In genomic region chr13:101746513-101746912, GRCh38 we compare ENCODE assay signal across 23 cellular contexts.
DNase-seq lines count a peak whose midpoint lies in the region; ATAC-seq, FAIRE-seq and TF ChIP-seq lines count a peak whose summit lies in the region.
"Had no signal": no experiment of that assay in that cellular context is flagged by ENCODE, and none has a peak within 500 bp of the region (broad histone marks: within the 10 kb centered on the region; RNA-seq: fewer than 3 reads in every experiment).

No MANE protein-coding gene starts in this region.

- ATAC-seq in HepG2 (no peak), GM12878 (peak; percentile 46), left lobe of liver (peak; percentile 45), pancreas (peak in 3 of 4 donors; percentile 29 to 66 (median 48)), GM21825 (IDR thresholded peaks at IDR 0.05; ENCODE audit: unreplicated experiment) (no peak)
- ATAC-seq: CD8-positive, alpha-beta T cell had no signal

- H4K20me1 ChIP-seq in HepG2 (ENCODE audit: insufficient read depth, low read length) (no peaks in the 10 kb centered on the region), GM12878 (ENCODE audit: control insufficient read depth, insufficient read depth) (no peaks in the 10 kb centered on the region)
- H4K20me1 ChIP-seq: BLaER1 had no signal

- no peak overlapping the region for H3K4me3 ChIP-seq in liver (ENCODE audit: low read depth in 1 of 3, low read length in 3 of 3)
- no peak overlapping the region for H3K4me3 ChIP-seq in HepG2 (replicated peaks in 1 of 3; ENCODE audit: insufficient read depth in 1 of 3, low read depth in 2 of 3, low read length in 3 of 3)
- no peak overlapping the region for H3K4me3 ChIP-seq in GM12878
- no peak overlapping the region for H3K4me3 ChIP-seq in pancreas
- H3K4me3 ChIP-seq: BLaER1 had no signal

- TF ChIP-seq POLR2A in HepG2 (IDR thresholded peaks at IDR 0.05; ENCODE audit: insufficient read depth in 1 of 2, low read depth in 2 of 2, low read length in 2 of 2) (no peak), GM12878 (IDR thresholded peaks at IDR 0.05; ENCODE audit: low read depth, low read length) (no peak)

- in situ Hi-C loops in HepG2 (cut with HindIII; ENCODE audit: extremely low pct_ligation_motif_present, low pct_unique_long_range_greater_than_20kb) (no loop called here), GM12878 (cut with MboI) (no loop called here)

- no peak overlapping the region for H3K9ac ChIP-seq in liver (ENCODE audit: low read depth in 1 of 2, low read length in 2 of 2)
- H3K9ac ChIP-seq in HepG2 (ENCODE audit: insufficient read depth, low read depth, low read length), result no peak overlapping the region
- H3K9ac ChIP-seq in GM12878 (ENCODE audit: control insufficient read depth, insufficient read depth, low read length), result no peak overlapping the region
- H3K9ac ChIP-seq: BLaER1 had no signal

- H3K27me3 ChIP-seq in liver (ENCODE audit: control insufficient read depth in 4 of 4, insufficient read depth in 4 of 4, low read length in 3 of 4) (no peaks in the 10 kb centered on the region), HepG2 (ENCODE audit: control insufficient read depth in 1 of 2, insufficient read depth in 2 of 2, low read length in 2 of 2) (no peaks in the 10 kb centered on the region), GM12878 (replicated peaks in 1 of 2; ENCODE audit: control insufficient read depth in 2 of 2, insufficient read depth in 2 of 2, low read length in 1 of 2) (peaks cover 0 to 3% of the 10 kb centered on the region in 2 experiments; a peak in 1 of 4 replicates), pancreas (no peaks in the 10 kb centered on the region)
- H3K27me3 ChIP-seq: BE2C, BLaER1 had no signal

- no peaks in the 10 kb centered on the region for H3K9me3 ChIP-seq in liver (ENCODE audit: control insufficient read depth in 4 of 4, low read length in 3 of 4)
- H3K9me3 ChIP-seq in HepG2 (ENCODE audit: low read length), result no peaks in the 10 kb centered on the region
- no peaks in the 10 kb centered on the region for H3K9me3 ChIP-seq in GM12878 (replicated peaks; ENCODE audit: control insufficient read depth, insufficient read depth, low read length)
- H3K9me3 ChIP-seq in pancreas, result no peaks in the 10 kb centered on the region
- H3K9me3 ChIP-seq: BE2C, BLaER1, Caco-2 had no signal

- no peak for TF ChIP-seq CTCF in liver (IDR thresholded peaks at IDR 0.05; ENCODE audit: low read depth, low read length, missing input control)
- TF ChIP-seq CTCF in HepG2 (CRISPR knock-in tag; IDR thresholded peaks at IDR 0.05), result no peak
- TF ChIP-seq CTCF in GM12878 (IDR thresholded peaks at IDR 0.05 in 2 of 3, conservative IDR thresholded peaks at IDR 0.05 in 1 of 3; ENCODE audit: control insufficient read depth in 2 of 3, extremely low read depth in 1 of 3, insufficient read depth in 1 of 3, low read depth in 3 of 3, low read length in 3 of 3), result no peak
- TF ChIP-seq CTCF in pancreas (IDR thresholded peaks at IDR 0.05), result no peak

- RAD21 ChIA-PET in GM12878 (lab: Charles Lee; ENCODE audit: unreplicated experiment), result interaction anchor here (1.5 kb wide), 1 partner anchor 11 kb away, joined by 5 read pairs; no protein-coding TSS in a partner anchor

- POLR2A ChIA-PET in HepG2 (lab: Yijun Ruan, JAX), result no interaction called here
- POLR2A ChIA-PET in GM12878 (lab: Charles Lee), result no interaction called here

- SMC1A ChIA-PET in GM12878 (lab: Charles Lee; ENCODE audit: uncharacterized antibody, unreplicated experiment), result interaction anchor here (0.7 to 1.5 kb wide), 6 partner anchors 9 to 224 kb away, joined by 3 to 4 read pairs (median 3); no protein-coding TSS in a partner anchor

- TF ChIP-seq EP300 in HepG2 (IDR thresholded peaks at IDR 0.05; ENCODE audit: low read depth in 2 of 2, low read length in 2 of 2) (no peak), HepG2 (CRISPR knock-in tag; IDR thresholded peaks at IDR 0.05; ENCODE audit: borderline replicate concordance) (no peak), GM12878 (IDR thresholded peaks at IDR 0.05; ENCODE audit: borderline replicate concordance in 1 of 2, control insufficient read depth in 1 of 2, low read depth in 2 of 2, low read length in 2 of 2) (no peak)

- DNase-seq in HepG2 (ENCODE audit: low spot score) (no peak), GM12878 (ENCODE audit: low read depth, low spot score) (no peak), left lobe of liver (ENCODE audit: low spot score) (no peak), pancreas (no peak), AG20443 (ENCODE audit: low spot score) (no peak), pons (ENCODE audit: low spot score) (no peak)
- DNase-seq: BE2C; Caco-2; Calu3; CD4-positive, alpha-beta T cell; CD8-positive, alpha-beta T cell; DMS79 treated with DMSO at 0.1 percent for 48 hours; GF-D8 had no signal

- H2AFZ ChIP-seq in HepG2 (ENCODE audit: low read length) (no peak overlapping the region), GM12878 (ENCODE audit: control insufficient read depth, low read depth, low read length) (no peak overlapping the region)

- H3K4me2 ChIP-seq in HepG2 (ENCODE audit: low read depth, low read length) (no peak overlapping the region), GM12878 (ENCODE audit: control insufficient read depth, insufficient read depth) (no peak overlapping the region)
- H3K4me2 ChIP-seq: BLaER1 had no signal

- intact Hi-C loops in HepG2 (cut with micrococcal nuclease; ENCODE audit: unreplicated experiment), result no loop called here
- intact Hi-C loops in GM12878 (cut with micrococcal nuclease; ENCODE audit: unreplicated experiment), result loop anchor here (2.0 kb wide), 1 partner anchor 120 kb away; no protein-coding TSS in a partner anchor
- intact Hi-C loops in pancreas (cut with DNase I), result no loop called here

- H3K27ac ChIP-seq in liver (ENCODE audit: low read depth in 1 of 2, low read length in 2 of 2) (peak overlapping the region; percentile 39 to 65), HepG2 (ENCODE audit: extremely low read length, insufficient read depth, low read length) (no peak overlapping the region), GM12878 (ENCODE audit: control insufficient read depth, insufficient read depth) (no peak overlapping the region), pancreas (peak overlapping the region in 1 of 4 donors; percentile 46)
- H3K27ac ChIP-seq: 22Rv1, BLaER1, C4-2B had no signal

- CTCF ChIA-PET in HepG2 (lab: Yijun Ruan, JAX; ENCODE audit: low intra/inter-chr PET ratio, low total read pairs), result no interaction called here
- CTCF ChIA-PET in GM12878 (lab: Yijun Ruan, JAX), result interaction anchor here (2.5 kb wide), 1 partner anchor 10 kb away, joined by 13 read pairs; no protein-coding TSS in a partner anchor

- TF ChIP-seq RAD21 in liver (IDR thresholded peaks at IDR 0.05), result no peak
- TF ChIP-seq RAD21 in HepG2 (CRISPR knock-in tag; IDR thresholded peaks at IDR 0.05), result no peak
- TF ChIP-seq RAD21 in GM12878 (IDR thresholded peaks at IDR 0.05; ENCODE audit: insufficient read depth, low read depth, low read length), result no peak

- H3K36me3 ChIP-seq in liver (ENCODE audit: control insufficient read depth in 4 of 4, insufficient read depth in 3 of 4, low read depth in 1 of 4, low read length in 3 of 4), result no peaks in the 10 kb centered on the region
- no peaks in the 10 kb centered on the region for H3K36me3 ChIP-seq in HepG2 (replicated peaks in 1 of 2; ENCODE audit: control insufficient read depth in 1 of 2, insufficient read depth in 2 of 2, low read length in 2 of 2)
- no peaks in the 10 kb centered on the region for H3K36me3 ChIP-seq in GM12878 (ENCODE audit: control insufficient read depth in 2 of 2, insufficient read depth in 2 of 2, low read length in 1 of 2)
- H3K36me3 ChIP-seq in pancreas, result no peaks in the 10 kb centered on the region
- H3K36me3 ChIP-seq: BE2C, BLaER1 had no signal

- peaks cover 2 to 30% (median 7%) of the 10 kb centered on the region in 4 donors for H3K4me1 ChIP-seq in liver (ENCODE audit: control insufficient read depth in 4 of 4, insufficient read depth in 4 of 4, low read length in 3 of 4)
- H3K4me1 ChIP-seq in HepG2 (ENCODE audit: insufficient read depth, low read length), result no peaks in the 10 kb centered on the region
- H3K4me1 ChIP-seq in GM12878 (ENCODE audit: control insufficient read depth, insufficient read depth, low read length), result no peaks in the 10 kb centered on the region
- H3K4me1 ChIP-seq in pancreas, result no peaks in the 10 kb centered on the region
- H3K4me1 ChIP-seq: BE2C, BLaER1 had no signal

- no peak for FAIRE-seq in HepG2 (lab: Jason Lieb, UNC)
- no peak for FAIRE-seq in GM12878 (lab: Jason Lieb, UNC)
- FAIRE-seq in pancreas (lab: Jason Lieb, UNC), result no peak
- FAIRE-seq: D721Med, G401.6, GM12892, GM18507, GM19239 had no signal

- WGBS in liver, result 93% methylated on average over 2 of the region's 2 CpGs
- 0% methylated on average over 2 of the region's 2 CpGs for WGBS in HepG2 (ENCODE audit: low lambda C conversion rate)
- WGBS in GM12878 (ENCODE audit: insufficient coverage, insufficient replicate concordance, low lambda C conversion rate, missing lambda C conversion rate), result 39% methylated on average over 2 of the region's 2 CpGs
- WGBS in pancreas, 2 donors, result 53 to 75% methylated on average over 2 of the region's 2 CpGs

- H3K79me2 ChIP-seq in HepG2 (ENCODE audit: insufficient read depth, low read length) (no peaks in the 10 kb centered on the region), GM12878 (ENCODE audit: control insufficient read depth, insufficient read depth, low read length) (no peaks in the 10 kb centered on the region)

- BruUV-seq in HepG2 (replicated peaks; lab: Mats Ljungman, UMichigan), result no TSS peak
- no TSS peak for BruUV-seq in GM12878 (replicated peaks; lab: Mats Ljungman, UMichigan)

TF ChIP-seq in liver, 16 proteins besides CTCF, POLR2A, EP300 and RAD21:
- TF ChIP-seq SP1 (IDR thresholded peaks at IDR 0.05), result no peak
- TF ChIP-seq RXRA (IDR thresholded peaks at IDR 0.05), result no peak
- no peak for TF ChIP-seq JUND (IDR thresholded peaks at IDR 0.05)

TF ChIP-seq in HepG2, 621 proteins besides CTCF, POLR2A, EP300 and RAD21:
- TF ChIP-seq ARNT (IDR thresholded peaks at IDR 0.05), result no peak
- TF ChIP-seq SMAD1 (CRISPR knock-in tag; IDR thresholded peaks at IDR 0.05; ENCODE audit: borderline replicate concordance, low read depth), result no peak
- no peak for TF ChIP-seq ZNF235 (CRISPR knock-in tag; IDR thresholded peaks at IDR 0.05; ENCODE audit: borderline replicate concordance)
- TF ChIP-seq RARA (CRISPR knock-in tag; IDR thresholded peaks at IDR 0.05), result no peak
- no peak for TF ChIP-seq ZNF550 (CRISPR knock-in tag; IDR thresholded peaks at IDR 0.05; ENCODE audit: borderline replicate concordance)

TF ChIP-seq in GM12878, 131 proteins besides CTCF, POLR2A, EP300 and RAD21:
- no peak for TF ChIP-seq SP1 (IDR thresholded peaks at IDR 0.05; ENCODE audit: low read depth, low read length)
- TF ChIP-seq HCFC1 (IDR thresholded peaks at IDR 0.05; ENCODE audit: low read length), result no peak
- TF ChIP-seq PKNOX1 (IDR thresholded peaks at IDR 0.05), result 0 out of 2 replicates have a peak, but pooled peaks have one; percentile 28

Comparison
In these comparisons a context has a peak if more than half of its experiments do, and no peak if none do; other contexts are left out.
1. H3K27ac ChIP-seq: peak in liver (2 of 2); none in HepG2 (single experiment) and GM12878 (single experiment).
2. ATAC-seq: peak in GM12878 (single experiment), left lobe of liver (single experiment) and pancreas (3 of 4); none in HepG2 (single experiment) and GM21825 (single experiment).